ENCODE assay signal across 21 cellular contexts in the genomic region with DNA sequence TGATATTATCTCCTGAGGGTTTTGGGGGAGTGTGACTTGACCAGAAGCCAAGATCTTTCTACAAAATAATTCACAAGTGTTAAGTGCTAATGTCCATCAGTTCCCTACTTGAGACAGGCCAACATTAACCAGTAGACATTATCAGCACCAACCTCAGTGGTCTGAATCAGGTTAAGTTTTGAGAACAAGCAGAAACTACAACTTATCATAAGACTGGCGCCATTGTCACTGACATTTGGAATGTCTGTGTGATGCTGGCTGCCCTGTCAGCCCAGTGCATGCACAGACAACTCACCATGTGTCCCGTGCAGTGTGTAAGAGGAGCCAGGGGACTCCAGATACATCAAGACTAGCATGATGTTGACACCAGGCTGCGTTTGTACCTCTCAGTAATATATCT.
DNase-seq lines count a peak whose midpoint lies in the region; ATAC-seq and TF ChIP-seq lines count a peak whose summit lies in the region.
"Had no signal": no experiment of that assay in that cellular context is flagged by ENCODE, and none has a peak within 500 bp of the region (broad histone marks: within the 10 kb centered on the region; RNA-seq: fewer than 3 reads in every experiment).

No MANE protein-coding gene starts in this region.

- H3K4me1 ChIP-seq in CD4-positive, alpha-beta memory T cell (ENCODE audit: insufficient read depth, low read length), result peaks cover 19% of the 10 kb centered on the region
- peaks cover 6 to 29% of the 10 kb centered on the region in 2 donors for H3K4me1 ChIP-seq in naive thymus-derived CD4-positive, alpha-beta T cell (ENCODE audit: control insufficient read depth in 2 of 2, insufficient read depth in 2 of 2, low read length in 2 of 2)

- no peak for TF ChIP-seq CTCF in activated CD8-positive, alpha-beta T cell treated with anti-CD3 and anti-CD28 coated beads for 36 hours (IDR thresholded peaks at IDR 0.05)

- H3K27ac Mint-ChIP-seq in activated CD8-positive, alpha-beta T cell treated with anti-CD3 and anti-CD28 coated beads for 36 hours, result peak overlapping the region; percentile 43
- no peak overlapping the region for H3K27ac Mint-ChIP-seq in activated CD8-positive, alpha-beta T cell treated with anti-CD3 and anti-CD28 coated beads, Interleukin-2, amount 10 ng/mL, durations not matched to agents 7 days and 5 days
- H3K27ac Mint-ChIP-seq in CD4-positive, alpha-beta memory T cell, result peak overlapping the region; percentile 14 to 87 (median 68)
- H3K27ac Mint-ChIP-seq in naive thymus-derived CD4-positive, alpha-beta T cell, result peak overlapping the region in 7 of 9 donors; percentile 32 to 86 (median 71)

- H3K27me3 Mint-ChIP-seq in activated CD8-positive, alpha-beta T cell treated with anti-CD3 and anti-CD28 coated beads for 36 hours, result no peaks in the 10 kb centered on the region
- H3K27me3 Mint-ChIP-seq in activated CD8-positive, alpha-beta T cell treated with anti-CD3 and anti-CD28 coated beads, Interleukin-2, amount 10 ng/mL, durations not matched to agents 7 days and 5 days (ENCODE audit: low read depth), result no peaks in the 10 kb centered on the region
- no peaks in the 10 kb centered on the region for H3K27me3 Mint-ChIP-seq in CD4-positive, alpha-beta memory T cell
- no peaks in the 10 kb centered on the region for H3K27me3 Mint-ChIP-seq in naive thymus-derived CD4-positive, alpha-beta T cell
- H3K27me3 Mint-ChIP-seq: dendritic cell treated with granulocyte-macrophage colony-stimulating factor and Interleukin-4, amounts not matched to agents 40 ng/mL and 50 ng/mL, for 4 days; stimulated activated naive CD8-positive, alpha-beta T cell treated with anti-CD3 and anti-CD28 coated beads, Interleukin-15, Interleukin-2, amounts not matched to agents 100 ng/mL and 50 ng/mL, for 24 hours had no signal

- CTCF ChIA-PET in activated CD8-positive, alpha-beta T cell treated with anti-CD3 and anti-CD28 coated beads for 36 hours (lab: Charles Lee), result no interaction called here
- CTCF ChIA-PET in activated CD8-positive, alpha-beta T cell treated with anti-CD3 and anti-CD28 coated beads, Interleukin-2, amount 10 ng/mL, durations not matched to agents 7 days and 5 days (lab: Charles Lee), result interaction anchor here (1.1 to 6.1 kb wide), 2 partner anchors 65 to 425 kb away, joined by 3 to 196 read pairs; no protein-coding TSS in a partner anchor
- CTCF ChIA-PET in CD4-positive, alpha-beta memory T cell (lab: Charles Lee; ENCODE audit: partially characterized antibody), result interaction anchor here (1.2 kb wide), 1 partner anchor 70 kb away, joined by 3 read pairs; no protein-coding TSS in a partner anchor
- CTCF ChIA-PET in naive thymus-derived CD4-positive, alpha-beta T cell (lab: Charles Lee), result interaction anchor here (1.2 kb wide), 1 partner anchor 71 kb away, joined by 4 read pairs; no protein-coding TSS in a partner anchor

- peaks cover 34% of the 10 kb centered on the region for H3K4me1 Mint-ChIP-seq in activated CD8-positive, alpha-beta T cell treated with anti-CD3 and anti-CD28 coated beads for 36 hours (ENCODE audit: low read depth)
- peaks cover 65% of the 10 kb centered on the region for H3K4me1 Mint-ChIP-seq in activated CD8-positive, alpha-beta T cell treated with anti-CD3 and anti-CD28 coated beads, Interleukin-2, amount 10 ng/mL, durations not matched to agents 7 days and 5 days (ENCODE audit: low read depth)
- H3K4me1 Mint-ChIP-seq in CD4-positive, alpha-beta memory T cell, result peaks cover 9 to 42% (median 22%) of the 10 kb centered on the region in 4 donors
- peaks cover 0 to 25% (median 14%) of the 10 kb centered on the region in 7 donors for H3K4me1 Mint-ChIP-seq in naive thymus-derived CD4-positive, alpha-beta T cell

- ATAC-seq in activated CD8-positive, alpha-beta T cell treated with anti-CD3 and anti-CD28 coated beads for 36 hours, result no peak
- no peak for ATAC-seq in activated CD8-positive, alpha-beta T cell treated with anti-CD3 and anti-CD28 coated beads, Interleukin-2, amount 10 ng/mL, durations not matched to agents 7 days and 5 days
- no peak for ATAC-seq in naive thymus-derived CD4-positive, alpha-beta T cell
- ATAC-seq in GM18517 (IDR thresholded peaks at IDR 0.05; ENCODE audit: unreplicated experiment) (no peak), GM19035 (IDR thresholded peaks at IDR 0.05; ENCODE audit: unreplicated experiment) (no peak), GM18861 (IDR thresholded peaks at IDR 0.05; ENCODE audit: unreplicated experiment) (no peak)
- ATAC-seq: upper lobe of right lung had no signal

- no peak overlapping the region for H3K4me3 Mint-ChIP-seq in activated CD8-positive, alpha-beta T cell treated with anti-CD3 and anti-CD28 coated beads for 36 hours
- no peak overlapping the region for H3K4me3 Mint-ChIP-seq in activated CD8-positive, alpha-beta T cell treated with anti-CD3 and anti-CD28 coated beads, Interleukin-2, amount 10 ng/mL, durations not matched to agents 7 days and 5 days
- no peak overlapping the region for H3K4me3 Mint-ChIP-seq in CD4-positive, alpha-beta memory T cell
- H3K4me3 Mint-ChIP-seq in naive thymus-derived CD4-positive, alpha-beta T cell, result no peak overlapping the region
- H3K4me3 Mint-ChIP-seq: dendritic cell treated with granulocyte-macrophage colony-stimulating factor and Interleukin-4, amounts not matched to agents 40 ng/mL and 50 ng/mL, for 4 days; nephron progenitor cell; stimulated activated naive CD8-positive, alpha-beta T cell treated with anti-CD3 and anti-CD28 coated beads, Interleukin-15, Interleukin-2, amounts not matched to agents 100 ng/mL and 50 ng/mL, for 24 hours had no signal

- no peak overlapping the region for H3K4me3 ChIP-seq in CD4-positive, alpha-beta memory T cell (ENCODE audit: low read length in 2 of 2)
- no peak overlapping the region for H3K4me3 ChIP-seq in naive thymus-derived CD4-positive, alpha-beta T cell (ENCODE audit: low read length)
- H3K4me3 ChIP-seq: upper lobe of right lung had no signal

- no peak overlapping the region for H3K27ac ChIP-seq in CD4-positive, alpha-beta memory T cell (ENCODE audit: low read depth, low read length)
- no peak overlapping the region for H3K27ac ChIP-seq in naive thymus-derived CD4-positive, alpha-beta T cell (ENCODE audit: low read depth, low read length)
- H3K27ac ChIP-seq: brain microvascular endothelial cell, upper lobe of right lung had no signal

- no peaks in the 10 kb centered on the region for H3K9me3 Mint-ChIP-seq in activated CD8-positive, alpha-beta T cell treated with anti-CD3 and anti-CD28 coated beads for 36 hours
- no peaks in the 10 kb centered on the region for H3K9me3 Mint-ChIP-seq in activated CD8-positive, alpha-beta T cell treated with anti-CD3 and anti-CD28 coated beads, Interleukin-2, amount 10 ng/mL, durations not matched to agents 7 days and 5 days (ENCODE audit: insufficient read depth)
- peaks cover 0 to 1% (median 0%) of the 10 kb centered on the region in 8 donors for H3K9me3 Mint-ChIP-seq in CD4-positive, alpha-beta memory T cell
- H3K9me3 Mint-ChIP-seq in naive thymus-derived CD4-positive, alpha-beta T cell, result no peaks in the 10 kb centered on the region
- H3K9me3 Mint-ChIP-seq: dendritic cell treated with granulocyte-macrophage colony-stimulating factor and Interleukin-4, amounts not matched to agents 40 ng/mL and 50 ng/mL, for 4 days; nephron progenitor cell; stimulated activated naive CD8-positive, alpha-beta T cell treated with anti-CD3 and anti-CD28 coated beads, Interleukin-15, Interleukin-2, amounts not matched to agents 100 ng/mL and 50 ng/mL, for 24 hours had no signal

- intact Hi-C loops in activated CD8-positive, alpha-beta T cell treated with anti-CD3 and anti-CD28 coated beads for 36 hours (cut with micrococcal nuclease), result no loop called here
- intact Hi-C loops in CD4-positive, alpha-beta memory T cell (cut with micrococcal nuclease), result no loop called here
- intact Hi-C loops in naive thymus-derived CD4-positive, alpha-beta T cell (cut with micrococcal nuclease), result no loop called here

- H3K27me3 ChIP-seq in CD4-positive, alpha-beta memory T cell (ENCODE audit: insufficient read depth, low read length), result no peaks in the 10 kb centered on the region
- no peaks in the 10 kb centered on the region for H3K27me3 ChIP-seq in naive thymus-derived CD4-positive, alpha-beta T cell (ENCODE audit: control insufficient read depth in 2 of 2, insufficient read depth in 2 of 2, low read length in 2 of 2)
- H3K27me3 ChIP-seq: brain microvascular endothelial cell, upper lobe of right lung had no signal

- no peak for DNase-seq in activated CD8-positive, alpha-beta T cell treated with anti-CD3 and anti-CD28 coated beads for 36 hours
- DNase-seq in activated CD8-positive, alpha-beta T cell treated with anti-CD3 and anti-CD28 coated beads, Interleukin-2, amount 10 ng/mL, durations not matched to agents 7 days and 5 days, result no peak
- no peak for DNase-seq in CD4-positive, alpha-beta memory T cell
- peak; percentile 36 for DNase-seq in amniotic epithelial cell (ENCODE audit: low read depth)
- no peak for DNase-seq in naive thymus-derived CD4-positive, alpha-beta T cell
- DNase-seq: 8988T; activated CD4-positive, alpha-beta T cell treated with anti-CD3 and anti-CD28 coated beads, Interleukin-2, amount 50 U/mL, for 1 hour; activated T-cell treated with anti-CD3 and anti-CD28 coated beads, Interleukin-2, amount 50 U/mL, for 1 hour; AML-193; brain microvascular endothelial cell; H7; KG1; NCI-H1694 treated with DMSO at 0.1 percent for 48 hours; NCI-H526 treated with DMSO at 0.1 percent for 48 hours; nephron progenitor cell had no signal

- H3K36me3 ChIP-seq in CD4-positive, alpha-beta memory T cell (ENCODE audit: insufficient read depth, low read length), result no peaks in the 10 kb centered on the region
- H3K36me3 ChIP-seq in naive thymus-derived CD4-positive, alpha-beta T cell (ENCODE audit: control insufficient read depth in 2 of 3, insufficient read depth in 3 of 3, low read length in 3 of 3), result peaks cover 0 to 6% (median 0%) of the 10 kb centered on the region in 3 experiments
- H3K36me3 ChIP-seq: brain microvascular endothelial cell, upper lobe of right lung had no signal

- POLR2A ChIA-PET in activated CD8-positive, alpha-beta T cell treated with anti-CD3 and anti-CD28 coated beads for 36 hours (lab: Charles Lee), result no interaction called here
- POLR2A ChIA-PET in activated CD8-positive, alpha-beta T cell treated with anti-CD3 and anti-CD28 coated beads, Interleukin-2, amount 10 ng/mL, durations not matched to agents 7 days and 5 days (lab: Charles Lee), result no interaction called here
- POLR2A ChIA-PET in CD4-positive, alpha-beta memory T cell (lab: Charles Lee; ENCODE audit: partially characterized antibody), result no interaction called here
- POLR2A ChIA-PET in naive thymus-derived CD4-positive, alpha-beta T cell (lab: Charles Lee), result interaction anchor here (1.0 kb wide), 1 partner anchor 115 kb away, joined by 3 read pairs; no protein-coding TSS in a partner anchor

- H3K9me3 ChIP-seq in CD4-positive, alpha-beta memory T cell (ENCODE audit: control insufficient read depth in 1 of 2, low read length in 2 of 2), result no peaks in the 10 kb centered on the region
- H3K9me3 ChIP-seq in naive thymus-derived CD4-positive, alpha-beta T cell (ENCODE audit: control insufficient read depth in 2 of 3, low read length in 3 of 3), result no peaks in the 10 kb centered on the region
- H3K9me3 ChIP-seq: upper lobe of right lung had no signal

- peaks cover 2% of the 10 kb centered on the region for H3K36me3 Mint-ChIP-seq in activated CD8-positive, alpha-beta T cell treated with anti-CD3 and anti-CD28 coated beads for 36 hours (ENCODE audit: low read depth)
- peaks cover 29% of the 10 kb centered on the region for H3K36me3 Mint-ChIP-seq in activated CD8-positive, alpha-beta T cell treated with anti-CD3 and anti-CD28 coated beads, Interleukin-2, amount 10 ng/mL, durations not matched to agents 7 days and 5 days (ENCODE audit: low read depth)
- peaks cover 0 to 10% of the 10 kb centered on the region in 2 donors for H3K36me3 Mint-ChIP-seq in CD4-positive, alpha-beta memory T cell
- peaks cover 0 to 4% (median 0%) of the 10 kb centered on the region in 5 donors for H3K36me3 Mint-ChIP-seq in naive thymus-derived CD4-positive, alpha-beta T cell
